ENCODE assay signal across 2 cellular contexts in the genomic region with DNA sequence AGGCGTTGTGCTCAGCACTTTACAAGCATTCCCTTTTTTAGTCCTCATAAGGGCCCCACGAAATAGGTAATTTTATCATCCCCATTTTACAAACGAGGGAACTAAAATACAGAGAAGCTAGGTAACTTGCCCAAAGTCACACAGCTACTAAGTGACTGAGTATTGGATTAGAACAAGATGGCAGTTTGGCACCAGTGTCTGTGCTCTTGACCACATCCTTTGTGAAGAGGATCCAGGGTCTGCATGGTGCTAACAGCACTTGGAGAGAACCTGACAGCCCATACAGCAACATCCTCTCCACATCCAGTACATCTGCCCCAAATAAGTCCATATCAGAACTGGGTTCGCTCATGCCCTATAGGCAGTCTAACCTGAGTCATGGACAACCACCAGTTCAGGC.
TF ChIP-seq lines count a peak whose summit lies in the region.

No MANE protein-coding gene starts in this region.

TF ChIP-seq in GM23338, 12 proteins besides CTCF, POLR2A, EP300 and RAD21 (continues in another document):
- TF ChIP-seq ZNF114 (CRISPR knock-in tag; IDR thresholded peaks at IDR 0.05) = no peak
- TF ChIP-seq JUNB (IDR thresholded peaks at IDR 0.05; ENCODE audit: unreplicated experiment) = no peak
- no peak for TF ChIP-seq ZNF331 (CRISPR knock-in tag; IDR thresholded peaks at IDR 0.05; ENCODE audit: low read depth)
- TF ChIP-seq, protein P1, sequence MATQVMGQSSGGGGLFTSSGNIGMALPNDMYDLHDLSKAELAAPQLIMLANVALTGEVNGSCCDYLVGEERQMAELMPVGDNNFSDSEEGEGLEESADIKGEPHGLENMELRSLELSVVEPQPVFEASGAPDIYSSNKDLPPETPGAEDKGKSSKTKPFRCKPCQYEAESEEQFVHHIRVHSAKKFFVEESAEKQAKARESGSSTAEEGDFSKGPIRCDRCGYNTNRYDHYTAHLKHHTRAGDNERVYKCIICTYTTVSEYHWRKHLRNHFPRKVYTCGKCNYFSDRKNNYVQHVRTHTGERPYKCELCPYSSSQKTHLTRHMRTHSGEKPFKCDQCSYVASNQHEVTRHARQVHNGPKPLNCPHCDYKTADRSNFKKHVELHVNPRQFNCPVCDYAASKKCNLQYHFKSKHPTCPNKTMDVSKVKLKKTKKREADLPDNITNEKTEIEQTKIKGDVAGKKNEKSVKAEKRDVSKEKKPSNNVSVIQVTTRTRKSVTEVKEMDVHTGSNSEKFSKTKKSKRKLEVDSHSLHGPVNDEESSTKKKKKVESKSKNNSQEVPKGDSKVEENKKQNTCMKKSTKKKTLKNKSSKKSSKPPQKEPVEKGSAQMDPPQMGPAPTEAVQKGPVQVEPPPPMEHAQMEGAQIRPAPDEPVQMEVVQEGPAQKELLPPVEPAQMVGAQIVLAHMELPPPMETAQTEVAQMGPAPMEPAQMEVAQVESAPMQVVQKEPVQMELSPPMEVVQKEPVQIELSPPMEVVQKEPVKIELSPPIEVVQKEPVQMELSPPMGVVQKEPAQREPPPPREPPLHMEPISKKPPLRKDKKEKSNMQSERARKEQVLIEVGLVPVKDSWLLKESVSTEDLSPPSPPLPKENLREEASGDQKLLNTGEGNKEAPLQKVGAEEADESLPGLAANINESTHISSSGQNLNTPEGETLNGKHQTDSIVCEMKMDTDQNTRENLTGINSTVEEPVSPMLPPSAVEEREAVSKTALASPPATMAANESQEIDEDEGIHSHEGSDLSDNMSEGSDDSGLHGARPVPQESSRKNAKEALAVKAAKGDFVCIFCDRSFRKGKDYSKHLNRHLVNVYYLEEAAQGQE (IDR thresholded peaks at IDR 0.05; ENCODE audit: unreplicated experiment) = no peak
- TF ChIP-seq EZH2 (IDR thresholded peaks at IDR 0.05; ENCODE audit: low read depth, unreplicated experiment) = no peak
- TF ChIP-seq POLR2AphosphoS5 (IDR thresholded peaks at IDR 0.05; ENCODE audit: low read depth) = no peak
- TF ChIP-seq EZH2phosphoT487 (IDR thresholded peaks at IDR 0.05; ENCODE audit: unreplicated experiment) = no peak
- TF ChIP-seq, protein P2, sequence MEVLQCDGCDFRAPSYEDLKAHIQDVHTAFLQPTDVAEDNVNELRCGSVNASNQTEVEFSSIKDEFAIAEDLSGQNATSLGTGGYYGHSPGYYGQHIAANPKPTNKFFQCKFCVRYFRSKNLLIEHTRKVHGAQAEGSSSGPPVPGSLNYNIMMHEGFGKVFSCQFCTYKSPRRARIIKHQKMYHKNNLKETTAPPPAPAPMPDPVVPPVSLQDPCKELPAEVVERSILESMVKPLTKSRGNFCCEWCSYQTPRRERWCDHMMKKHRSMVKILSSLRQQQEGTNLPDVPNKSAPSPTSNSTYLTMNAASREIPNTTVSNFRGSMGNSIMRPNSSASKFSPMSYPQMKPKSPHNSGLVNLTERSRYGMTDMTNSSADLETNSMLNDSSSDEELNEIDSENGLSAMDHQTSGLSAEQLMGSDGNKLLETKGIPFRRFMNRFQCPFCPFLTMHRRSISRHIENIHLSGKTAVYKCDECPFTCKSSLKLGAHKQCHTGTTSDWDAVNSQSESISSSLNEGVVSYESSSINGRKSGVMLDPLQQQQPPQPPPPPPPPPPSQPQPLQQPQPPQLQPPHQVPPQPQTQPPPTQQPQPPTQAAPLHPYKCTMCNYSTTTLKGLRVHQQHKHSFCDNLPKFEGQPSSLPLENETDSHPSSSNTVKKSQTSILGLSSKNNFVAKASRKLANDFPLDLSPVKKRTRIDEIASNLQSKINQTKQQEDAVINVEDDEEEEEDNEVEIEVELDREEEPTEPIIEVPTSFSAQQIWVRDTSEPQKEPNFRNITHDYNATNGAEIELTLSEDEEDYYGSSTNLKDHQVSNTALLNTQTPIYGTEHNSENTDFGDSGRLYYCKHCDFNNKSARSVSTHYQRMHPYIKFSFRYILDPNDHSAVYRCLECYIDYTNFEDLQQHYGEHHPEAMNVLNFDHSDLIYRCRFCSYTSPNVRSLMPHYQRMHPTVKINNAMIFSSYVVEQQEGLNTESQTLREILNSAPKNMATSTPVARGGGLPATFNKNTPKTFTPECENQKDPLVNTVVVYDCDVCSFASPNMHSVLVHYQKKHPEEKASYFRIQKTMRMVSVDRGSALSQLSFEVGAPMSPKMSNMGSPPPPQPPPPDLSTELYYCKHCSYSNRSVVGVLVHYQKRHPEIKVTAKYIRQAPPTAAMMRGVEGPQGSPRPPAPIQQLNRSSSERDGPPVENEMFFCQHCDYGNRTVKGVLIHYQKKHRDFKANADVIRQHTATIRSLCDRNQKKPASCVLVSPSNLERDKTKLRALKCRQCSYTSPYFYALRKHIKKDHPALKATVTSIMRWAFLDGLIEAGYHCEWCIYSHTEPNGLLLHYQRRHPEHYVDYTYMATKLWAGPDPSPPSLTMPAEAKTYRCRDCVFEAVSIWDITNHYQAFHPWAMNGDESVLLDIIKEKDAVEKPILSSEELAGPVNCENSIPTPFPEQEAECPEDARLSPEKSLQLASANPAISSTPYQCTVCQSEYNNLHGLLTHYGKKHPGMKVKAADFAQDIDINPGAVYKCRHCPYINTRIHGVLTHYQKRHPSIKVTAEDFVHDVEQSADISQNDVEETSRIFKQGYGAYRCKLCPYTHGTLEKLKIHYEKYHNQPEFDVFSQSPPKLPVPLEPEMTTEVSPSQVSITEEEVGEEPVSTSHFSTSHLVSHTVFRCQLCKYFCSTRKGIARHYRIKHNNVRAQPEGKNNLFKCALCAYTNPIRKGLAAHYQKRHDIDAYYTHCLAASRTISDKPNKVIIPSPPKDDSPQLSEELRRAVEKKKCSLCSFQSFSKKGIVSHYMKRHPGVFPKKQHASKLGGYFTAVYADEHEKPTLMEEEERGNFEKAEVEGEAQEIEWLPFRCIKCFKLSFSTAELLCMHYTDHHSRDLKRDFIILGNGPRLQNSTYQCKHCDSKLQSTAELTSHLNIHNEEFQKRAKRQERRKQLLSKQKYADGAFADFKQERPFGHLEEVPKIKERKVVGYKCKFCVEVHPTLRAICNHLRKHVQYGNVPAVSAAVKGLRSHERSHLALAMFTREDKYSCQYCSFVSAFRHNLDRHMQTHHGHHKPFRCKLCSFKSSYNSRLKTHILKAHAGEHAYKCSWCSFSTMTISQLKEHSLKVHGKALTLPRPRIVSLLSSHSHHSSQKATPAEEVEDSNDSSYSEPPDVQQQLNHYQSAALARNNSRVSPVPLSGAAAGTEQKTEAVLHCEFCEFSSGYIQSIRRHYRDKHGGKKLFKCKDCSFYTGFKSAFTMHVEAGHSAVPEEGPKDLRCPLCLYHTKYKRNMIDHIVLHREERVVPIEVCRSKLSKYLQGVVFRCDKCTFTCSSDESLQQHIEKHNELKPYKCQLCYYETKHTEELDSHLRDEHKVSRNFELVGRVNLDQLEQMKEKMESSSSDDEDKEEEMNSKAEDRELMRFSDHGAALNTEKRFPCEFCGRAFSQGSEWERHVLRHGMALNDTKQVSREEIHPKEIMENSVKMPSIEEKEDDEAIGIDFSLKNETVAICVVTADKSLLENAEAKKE (CRISPR knock-in tag; IDR thresholded peaks at IDR 0.05) = no peak
- no peak for TF ChIP-seq NANOG (IDR thresholded peaks at IDR 0.05; ENCODE audit: borderline replicate concordance)
- no peak for TF ChIP-seq STAT1 (IDR thresholded peaks at IDR 0.05; ENCODE audit: unreplicated experiment)

TF ChIP-seq in HepG2, 621 proteins besides CTCF, POLR2A, EP300 and RAD21:
- TF ChIP-seq PCBP2 (optimal IDR thresholded peaks at IDR 0.05; ENCODE audit: low read depth, low read length, poor library complexity, severe bottlenecking) = no peak
- no peak for TF ChIP-seq TEAD3 (CRISPR knock-in tag; optimal IDR thresholded peaks at IDR 0.05; ENCODE audit: borderline replicate concordance)
- TF ChIP-seq YEATS2 (CRISPR knock-in tag; IDR thresholded peaks at IDR 0.05; ENCODE audit: borderline replicate concordance) = no peak
- no peak for TF ChIP-seq NFATC3 (CRISPR knock-in tag; IDR thresholded peaks at IDR 0.05)
- TF ChIP-seq DMAP1 (CRISPR knock-in tag; IDR thresholded peaks at IDR 0.05) = no peak
- no peak for TF ChIP-seq ZNF781 (CRISPR knock-in tag; IDR thresholded peaks at IDR 0.05; ENCODE audit: borderline replicate concordance, not compliant biosample characterization)
- no peak for TF ChIP-seq ATRX (CRISPR knock-in tag; IDR thresholded peaks at IDR 0.05; ENCODE audit: borderline replicate concordance)
- no peak for TF ChIP-seq ZNF776 (CRISPR knock-in tag; IDR thresholded peaks at IDR 0.05)
- TF ChIP-seq RXRA (CRISPR knock-in tag; IDR thresholded peaks at IDR 0.05) = no peak
- TF ChIP-seq FLYWCH1 (CRISPR knock-in tag; IDR thresholded peaks at IDR 0.05) = no peak
- no peak for TF ChIP-seq ZNF446 (CRISPR knock-in tag; IDR thresholded peaks at IDR 0.05)
- TF ChIP-seq AGO2 (optimal IDR thresholded peaks at IDR 0.05; ENCODE audit: low read depth, low read length) = no peak
- TF ChIP-seq HMG20B (CRISPR knock-in tag; conservative IDR thresholded peaks at IDR 0.05) = no peak
